Comparison of ENCODE assay signal across 11 cellular contexts in genomic region chr5:132116909-132117621, GRCh38. TPM values are rescaled to one million over a fixed set of nuclear protein-coding genes. Genes with fewer than 3 reads are reported as not detected.
"Had no signal": no experiment of that assay in that cellular context is flagged by ENCODE, and none has a peak within 500 bp of the region (broad histone marks: within the 10 kb centered on the region; RNA-seq: fewer than 3 reads in every experiment).

No MANE protein-coding gene starts in this region.

RNA-seq across cellular contexts. Expression of gene CSF2, which starts 43.5 kb away (rescaled TPM):
- total RNA-seq: cerebellum, esophagus mucosa, gastrocnemius medialis, left ventricle myocardium superior, mucosa of descending colon, neural crest cell, omental fat pad, posterior vena cava, spleen, thoracic aorta had no signal
- polyA plus RNA-seq: spleen had no signal

RNA-seq across cellular contexts. Expression of gene IL3, which starts 56.6 kb away (rescaled TPM):
- total RNA-seq: cerebellum, esophagus mucosa, gastrocnemius medialis, left ventricle myocardium superior, mucosa of descending colon, neural crest cell, omental fat pad, posterior vena cava, spleen, thoracic aorta, upper lobe of right lung had no signal
- polyA plus RNA-seq: spleen had no signal
